ENCODE assay signal across 17 cellular contexts in the genomic region with DNA sequence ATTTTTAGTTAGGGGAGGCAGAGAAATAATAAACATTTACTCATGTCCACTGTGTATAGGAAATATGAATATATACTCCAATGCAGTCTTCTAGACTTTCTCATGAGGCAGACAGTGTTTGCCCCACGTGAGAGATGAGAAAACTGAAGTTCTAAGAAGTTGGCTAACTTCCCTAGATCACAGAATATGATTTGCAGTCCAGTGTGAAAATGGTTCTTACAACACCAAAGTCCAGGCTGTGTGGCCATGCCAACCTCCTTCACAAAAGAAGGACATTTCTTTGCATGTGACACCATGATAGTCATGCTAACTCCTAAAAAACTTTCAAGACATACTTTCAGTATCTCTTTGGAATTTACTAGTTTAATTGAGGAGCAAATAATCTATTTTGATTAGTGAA.
A peak's percentile ranks its signal among the peaks of the same experiment; 100 is the strongest.
DNase-seq lines count a peak whose midpoint lies in the region; ATAC-seq and TF ChIP-seq lines count a peak whose summit lies in the region.
"Had no signal": no experiment of that assay in that cellular context is flagged by ENCODE, and none has a peak within 500 bp of the region (broad histone marks: within the 10 kb centered on the region; RNA-seq: fewer than 3 reads in every experiment).

No MANE protein-coding gene starts in this region.

- intact Hi-C loops in head of caudate nucleus (cut with DNase I), result no loop called here

- peaks cover 48% of the 10 kb centered on the region for H3K4me1 Mint-ChIP-seq in nephron
- peaks cover 32% of the 10 kb centered on the region for H3K4me1 Mint-ChIP-seq in activated CD8-positive, alpha-beta memory T cell treated with anti-CD3 and anti-CD28 coated beads, Interleukin-2, amount 10 ng/mL, durations not matched to agents 7 days and 5 days

- H3K4me3 Mint-ChIP-seq in nephron, result no peak overlapping the region
- H3K4me3 Mint-ChIP-seq in activated CD8-positive, alpha-beta memory T cell treated with anti-CD3 and anti-CD28 coated beads, Interleukin-2, amount 10 ng/mL, durations not matched to agents 7 days and 5 days, result no peak overlapping the region
- H3K4me3 Mint-ChIP-seq: dendritic cell treated with granulocyte-macrophage colony-stimulating factor and Interleukin-4, amounts not matched to agents 40 ng/mL and 50 ng/mL, for 4 days had no signal

- H3K27me3 Mint-ChIP-seq in nephron (ENCODE audit: low read depth), result no peaks in the 10 kb centered on the region
- no peaks in the 10 kb centered on the region for H3K27me3 Mint-ChIP-seq in activated CD8-positive, alpha-beta memory T cell treated with anti-CD3 and anti-CD28 coated beads, Interleukin-2, amount 10 ng/mL, durations not matched to agents 7 days and 5 days

- TF ChIP-seq CTCF in AG10803 (conservative IDR thresholded peaks at IDR 0.05; ENCODE audit: low read length) (no peak), fibroblast of mammary gland (conservative IDR thresholded peaks at IDR 0.05; ENCODE audit: control insufficient read depth, insufficient read depth, low read depth, low read length) (no peak), nephron (IDR thresholded peaks at IDR 0.05; ENCODE audit: unreplicated experiment in 3 of 3) (no peak), right atrium auricular region (IDR thresholded peaks at IDR 0.05) (no peak)

- DNase-seq in AG10803 (ENCODE audit: low read depth), result peak; percentile 74
- peak; percentile 65 for DNase-seq in M059J (ENCODE audit: low read depth)
- DNase-seq in fibroblast of mammary gland (ENCODE audit: low read depth), result peak; percentile 70
- no peak for DNase-seq in right atrium auricular region (ENCODE audit: low spot score)
- DNase-seq in activated CD8-positive, alpha-beta memory T cell treated with anti-CD3 and anti-CD28 coated beads, Interleukin-2, amount 10 ng/mL, durations not matched to agents 7 days and 5 days, result no peak
- no peak for DNase-seq in head of caudate nucleus
- DNase-seq: activated gamma-delta T cell treated with Interleukin-2 at 50 U/mL for 16 hours; hippocampal formation; Karpas-422; NCI-H345; NK-92 treated with Interleukin-12 subunit alpha and Interleukin-12 subunit beta, amount 100 ng/mL, for 24 hours; stimulated activated naive CD4-positive, alpha-beta T cell treated with Interleukin-2 at 50 U/mL for 16 hours had no signal

- no peaks in the 10 kb centered on the region for H3K36me3 Mint-ChIP-seq in nephron (ENCODE audit: low read depth)
- H3K36me3 Mint-ChIP-seq in activated CD8-positive, alpha-beta memory T cell treated with anti-CD3 and anti-CD28 coated beads, Interleukin-2, amount 10 ng/mL, durations not matched to agents 7 days and 5 days, result peaks cover 4% of the 10 kb centered on the region

- H3K27me3 ChIP-seq in right atrium auricular region, result no peaks in the 10 kb centered on the region

- peaks cover 0 to 27% of the 10 kb centered on the region in 2 donors for H3K4me1 ChIP-seq in right atrium auricular region
- H3K4me1 ChIP-seq: parathyroid adenoma had no signal

- H3K27ac ChIP-seq in right atrium auricular region, result no peak overlapping the region
- H3K27ac ChIP-seq: parathyroid adenoma had no signal

- ATAC-seq in HG03521 (IDR thresholded peaks at IDR 0.05; ENCODE audit: unreplicated experiment), result no peak
- no peak for ATAC-seq in activated CD8-positive, alpha-beta memory T cell treated with anti-CD3 and anti-CD28 coated beads, Interleukin-2, amount 10 ng/mL, durations not matched to agents 7 days and 5 days
- ATAC-seq: activated CD4-positive, CD25-positive, alpha-beta regulatory T cell treated with anti-CD3 and anti-CD28 coated beads, Interleukin-2, amount 50 U/mL, for 24 hours had no signal

- H3K36me3 ChIP-seq in right atrium auricular region, result no peaks in the 10 kb centered on the region

- no peaks in the 10 kb centered on the region for H3K9me3 ChIP-seq in right atrium auricular region

- no peak overlapping the region for H3K4me3 ChIP-seq in AG10803 (ENCODE audit: low read length)
- no peak overlapping the region for H3K4me3 ChIP-seq in fibroblast of mammary gland (ENCODE audit: control insufficient read depth, low read depth, low read length)
- no peak overlapping the region for H3K4me3 ChIP-seq in right atrium auricular region

- CTCF ChIA-PET in activated CD8-positive, alpha-beta memory T cell treated with anti-CD3 and anti-CD28 coated beads, Interleukin-2, amount 10 ng/mL, durations not matched to agents 7 days and 5 days (lab: Charles Lee), result no interaction called here

- H3K9me3 Mint-ChIP-seq in nephron, result no peaks in the 10 kb centered on the region
- peaks cover 2% of the 10 kb centered on the region for H3K9me3 Mint-ChIP-seq in activated CD8-positive, alpha-beta memory T cell treated with anti-CD3 and anti-CD28 coated beads, Interleukin-2, amount 10 ng/mL, durations not matched to agents 7 days and 5 days (ENCODE audit: low read depth)
- H3K9me3 Mint-ChIP-seq: dendritic cell treated with granulocyte-macrophage colony-stimulating factor and Interleukin-4, amounts not matched to agents 40 ng/mL and 50 ng/mL, for 4 days had no signal

- H3K27ac Mint-ChIP-seq in nephron, result peak overlapping the region in 2 of 3 experiments; percentile 63 to 76
- H3K27ac Mint-ChIP-seq in activated CD8-positive, alpha-beta memory T cell treated with anti-CD3 and anti-CD28 coated beads, Interleukin-2, amount 10 ng/mL, durations not matched to agents 7 days and 5 days, result no peak overlapping the region
- H3K27ac Mint-ChIP-seq: dendritic cell treated with granulocyte-macrophage colony-stimulating factor and Interleukin-4, amounts not matched to agents 40 ng/mL and 50 ng/mL, for 4 days had no signal

Comparison
In these comparisons a context has a peak if more than half of its experiments do, and no peak if none do; other contexts are left out.
1. DNase-seq: peak in AG10803 (single experiment), M059J (single experiment) and fibroblast of mammary gland (single experiment); none in right atrium auricular region (single experiment), activated CD8-positive, alpha-beta memory T cell treated with anti-CD3 and anti-CD28 coated beads, Interleukin-2, amount 10 ng/mL, durations not matched to agents 7 days and 5 days (single experiment) and head of caudate nucleus (0 of 42).